12 cellular contexts compared by ENCODE assay signal in the genomic region with DNA sequence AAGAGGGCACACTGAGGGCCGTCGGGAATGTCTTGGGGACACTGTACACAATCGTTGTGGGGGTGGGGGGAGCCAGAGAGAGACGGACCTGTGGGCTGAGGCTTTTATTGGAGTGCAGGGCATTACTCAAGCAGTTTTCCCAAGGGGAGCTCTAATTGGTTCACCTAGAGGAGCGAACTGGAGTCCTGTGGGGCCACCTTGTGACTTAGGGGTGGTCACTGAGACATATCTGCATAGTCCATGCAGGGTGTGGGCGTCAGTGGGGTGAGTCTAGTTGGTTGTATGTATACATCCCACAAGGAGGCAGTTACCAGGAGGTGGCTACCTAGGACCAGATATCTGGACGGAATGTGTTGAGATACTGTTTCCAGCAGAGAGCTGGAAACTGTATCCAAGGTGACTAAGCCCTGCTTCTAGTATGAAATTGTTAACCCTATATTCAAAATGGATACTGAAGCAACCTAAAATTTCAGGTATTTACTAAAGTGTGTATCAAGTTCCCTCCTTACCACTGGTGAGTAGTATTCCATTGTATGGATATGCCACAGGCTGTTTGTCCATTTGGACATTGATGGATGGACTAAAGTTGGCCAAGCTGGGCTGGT. TPM values are rescaled to one million over a fixed set of nuclear protein-coding genes. Genes with fewer than 3 reads are reported as not detected.
A peak's percentile ranks its signal among the peaks of the same experiment; 100 is the strongest.
DNase-seq lines count a peak whose midpoint lies in the region; ATAC-seq lines count a peak whose summit lies in the region.
"Had no signal": no experiment of that assay in that cellular context is flagged by ENCODE, and none has a peak within 500 bp of the region (broad histone marks: within the 10 kb centered on the region; RNA-seq: fewer than 3 reads in every experiment).

No MANE protein-coding gene starts in this region.

- H3K4me3 Mint-ChIP-seq in T-cell (peak overlapping the region in 2 of 3 donors; percentile 73 to 74), immature natural killer cell (peak overlapping the region in 3 of 5 donors; percentile 78 to 84 (median 82))

- ATAC-seq in T-cell (replicated peaks in 1 of 4) (no peak), GM21367 (IDR thresholded peaks at IDR 0.05; ENCODE audit: unreplicated experiment) (no peak), HG02763 (IDR thresholded peaks at IDR 0.05; ENCODE audit: unreplicated experiment) (no peak)
- ATAC-seq: Panc1 had no signal

- no peak overlapping the region for H3K27ac Mint-ChIP-seq in T-cell
- H3K27ac Mint-ChIP-seq in immature natural killer cell = no peak overlapping the region

- POLR2A ChIA-PET in T-cell (lab: Charles Lee) = no interaction called here

- H3K36me3 Mint-ChIP-seq in T-cell (no peaks in the 10 kb centered on the region), immature natural killer cell (no peaks in the 10 kb centered on the region)

- peak; percentile 15 for DNase-seq in NCI-H146 (lab: John Stamatoyannopoulos, UW)
- DNase-seq in NCI-H146 treated with DMSO at 0.1 percent for 48 hours (lab: John Stamatoyannopoulos, UW; ENCODE audit: unreplicated experiment) = no peak
- DNase-seq in ELR (ENCODE audit: low read depth) = peak; percentile 29
- no peak for DNase-seq in T-cell
- no peak for DNase-seq in immature natural killer cell
- no peak for DNase-seq in NCI-H345 (lab: John Stamatoyannopoulos, UW)
- DNase-seq: activated naive CD4-positive, alpha-beta T cell treated with Interleukin-2 at 50 U/mL for 16 hours; COR-L47; effector memory CD4-positive, alpha-beta T cell had no signal

- no peaks in the 10 kb centered on the region for H3K9me3 Mint-ChIP-seq in T-cell
- H3K9me3 Mint-ChIP-seq in immature natural killer cell = no peaks in the 10 kb centered on the region

- CTCF ChIA-PET in T-cell (lab: Charles Lee) = interaction anchor here (0.6 to 1.5 kb wide), 2 partner anchors 134 to 485 kb away, joined by 4 to 5 read pairs; no protein-coding TSS in a partner anchor

- H3K27me3 Mint-ChIP-seq in T-cell (peaks cover 0 to 12% of the 10 kb centered on the region in 2 donors), immature natural killer cell (ENCODE audit: low read depth in 3 of 3) (peaks cover 2 to 7% (median 4%) of the 10 kb centered on the region in 3 donors)

- peaks cover 8 to 16% (median 9%) of the 10 kb centered on the region in 3 donors for H3K4me1 Mint-ChIP-seq in T-cell
- H3K4me1 Mint-ChIP-seq in immature natural killer cell = peaks cover 10 to 17% of the 10 kb centered on the region in 2 donors

RNA-seq across cellular contexts. Expression of a gene that starts 2.6 kb away (rescaled TPM):
- total RNA-seq in T-cell = 1 to 10 TPM in 3 of 5 donors, under 1 TPM in 2; 0.28 to 1.3 (median 1.1) TPM
- 1 to 10 TPM; 1.6 to 2.9 (median 2.3) TPM for polyA plus RNA-seq in immature natural killer cell

RNA-seq across cellular contexts. Expression of a gene that starts 28.9 kb away (rescaled TPM):
- total RNA-seq in T-cell = 10 to 100 TPM; 48.4 to 70.6 (median 59.3) TPM
- 10 to 100 TPM; 28.4 to 57.2 (median 36.5) TPM for polyA plus RNA-seq in immature natural killer cell

RNA-seq across cellular contexts. Expression of a gene that starts 58.4 kb away (rescaled TPM):
- 1 to 10 TPM; 1.2 to 2.6 (median 1.6) TPM for total RNA-seq in T-cell
- polyA plus RNA-seq in immature natural killer cell = 1 to 10 TPM in 2 of 3 donors, not detected in 1; 1.1 to 1.3 TPM

Comparison
In these comparisons a context has a peak if more than half of its experiments do, and no peak if none do; other contexts are left out.
1. DNase-seq: peak in NCI-H146 (single experiment) and ELR (single experiment); none in NCI-H146 treated with DMSO at 0.1 percent for 48 hours (single experiment), T-cell (0 of 34), immature natural killer cell (0 of 3) and NCI-H345 (single experiment).